In genomic region chr7:72249106-72249505, GRCh38 we compare ENCODE assay signal across 1 cellular context.
TF ChIP-seq lines count a peak whose summit lies in the region.

No MANE protein-coding gene starts in this region.

TF ChIP-seq in H1, 55 proteins besides CTCF, POLR2A, EP300 and RAD21 (continued from another document):
- TF ChIP-seq CHD7 (IDR thresholded peaks at IDR 0.05; ENCODE audit: insufficient replicate concordance, low read length) (no peak), ATF3 (IDR thresholded peaks at IDR 0.05; ENCODE audit: insufficient read depth, low read depth, low read length) (no peak), KDM1A (IDR thresholded peaks at IDR 0.05; ENCODE audit: borderline replicate concordance, low read length) (no peak), TAF7 (optimal IDR thresholded peaks at IDR 0.05; ENCODE audit: borderline replicate concordance, low read depth, low read length) (no peak)
